Comparison of ENCODE assay signal across 23 cellular contexts in genomic region chr3:117512975-117513374, GRCh38.
"Had no signal": no experiment of that assay in that cellular context is flagged by ENCODE, and none has a peak within 500 bp of the region (broad histone marks: within the 10 kb centered on the region; RNA-seq: fewer than 3 reads in every experiment).

No MANE protein-coding gene starts in this region.

- H3K27ac Mint-ChIP-seq: activated naive CD8-positive, alpha-beta T cell; activated T-helper 17 cell treated with anti-CD3 and anti-CD28 coated beads, Interleukin-2, amount 50 U/mL, for 72 hours; WTC11 had no signal

- ATAC-seq: activated T-helper 17 cell treated with anti-CD3 and anti-CD28 coated beads, Interleukin-2, amount 50 U/mL, for 72 hours; heart left ventricle; left lobe of liver; lower lobe of right lung; mucosa of descending colon; WTC11 had no signal

- H3K9me3 Mint-ChIP-seq: activated T-helper 17 cell treated with anti-CD3 and anti-CD28 coated beads, Interleukin-2, amount 50 U/mL, for 72 hours had no signal

- H3K4me1 Mint-ChIP-seq: activated T-helper 17 cell treated with anti-CD3 and anti-CD28 coated beads, Interleukin-2, amount 50 U/mL, for 72 hours; neural crest cell; WTC11 had no signal

- H3K27me3 Mint-ChIP-seq: activated naive CD8-positive, alpha-beta T cell; activated T-helper 17 cell treated with anti-CD3 and anti-CD28 coated beads, Interleukin-2, amount 50 U/mL, for 72 hours had no signal

- DNase-seq: activated T-cell treated with anti-CD3 and anti-CD28 coated beads, Interleukin-2, amount 50 U/mL, for 1 hour; amniotic stem cell; cerebellar nuclear complex; cortex of kidney; effector CD4-positive, alpha-beta T cell; heart left ventricle; lower lobe of right lung; mesendoderm; mucosa of descending colon; posterior cingulate gyrus; retina; sigmoid colon; stimulated activated CD4-positive, alpha-beta T cell treated with anti-CD3 and anti-CD28 coated beads, Interleukin-2, amount 100 ng/mL, for 48 hours; stimulated activated CD8-positive, alpha-beta memory T cell treated with anti-CD3 and anti-CD28 coated beads, Interleukin-4, amount 100 ng/mL, for 48 hours; stimulated activated naive CD4-positive, alpha-beta T cell; T-helper 9 cell; testis; upper lobe of left lung had no signal

- H3K4me3 ChIP-seq: heart left ventricle, lower lobe of right lung, mucosa of descending colon, sigmoid colon, testis, upper lobe of left lung had no signal

- H3K27ac ChIP-seq: heart left ventricle, lower lobe of right lung, sigmoid colon, testis, upper lobe of left lung had no signal

- H3K9me3 ChIP-seq: lower lobe of right lung, mucosa of descending colon, sigmoid colon, testis, upper lobe of left lung had no signal

- H3K4me3 Mint-ChIP-seq: activated naive CD8-positive, alpha-beta T cell; activated T-helper 17 cell treated with anti-CD3 and anti-CD28 coated beads, Interleukin-2, amount 50 U/mL, for 72 hours; neural crest cell; WTC11 had no signal

- H3K36me3 ChIP-seq: heart left ventricle, lower lobe of right lung, sigmoid colon, upper lobe of left lung had no signal

- H3K4me1 ChIP-seq: heart left ventricle, lower lobe of right lung, sigmoid colon, testis, upper lobe of left lung had no signal

- H3K36me3 Mint-ChIP-seq: activated naive CD8-positive, alpha-beta T cell; WTC11 had no signal

- H3K27me3 ChIP-seq: heart left ventricle, sigmoid colon, testis, upper lobe of left lung had no signal
